ENCODE assay signal across 8 cellular contexts in the genomic region with DNA sequence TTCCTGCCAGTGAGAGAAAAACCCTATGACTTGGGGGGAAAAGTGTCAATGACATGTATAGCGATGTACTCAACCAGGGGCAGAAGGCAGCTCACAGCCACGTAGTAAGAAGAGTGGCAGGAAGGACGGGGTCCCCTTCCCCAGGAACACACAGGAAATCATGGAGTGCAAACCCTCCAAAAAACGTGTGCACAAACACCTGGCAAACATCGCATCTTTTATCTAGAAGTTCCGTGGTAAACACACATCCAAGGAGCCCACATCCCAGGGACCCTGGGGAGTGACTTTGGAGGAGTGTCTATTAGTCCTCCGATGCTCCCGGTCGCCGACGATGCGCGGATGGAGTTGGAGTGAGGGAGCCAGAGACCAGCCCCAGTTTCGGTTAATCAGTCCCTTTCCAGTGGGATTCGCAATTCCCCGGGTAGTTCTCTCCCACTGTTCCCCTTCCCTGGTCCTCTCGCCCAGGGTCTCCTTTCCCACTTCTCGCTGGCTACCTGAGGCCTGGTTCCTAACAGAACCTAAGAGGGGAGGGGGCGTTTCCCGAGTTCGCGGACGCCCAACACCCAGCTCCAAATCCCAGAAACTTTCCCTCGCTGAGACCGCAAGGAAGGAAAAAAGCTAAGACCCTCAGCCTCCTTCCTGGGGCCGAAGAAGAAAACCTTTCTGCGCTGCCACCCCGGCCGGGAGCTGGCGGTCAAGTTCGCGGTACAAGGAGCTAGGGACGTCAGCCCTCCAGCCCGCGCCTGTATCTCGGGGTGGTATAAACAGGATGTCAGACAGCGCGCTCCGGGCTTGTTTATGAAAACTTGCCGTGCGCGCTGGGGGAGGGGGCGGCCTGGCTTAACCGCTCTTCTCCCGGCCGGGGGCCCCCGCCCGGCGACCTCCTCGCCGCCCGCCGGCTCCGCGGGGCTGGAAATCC. TPM values are rescaled to one million over a fixed set of nuclear protein-coding genes. Genes with fewer than 3 reads are reported as not detected.
A peak's percentile ranks its signal among the peaks of the same experiment; 100 is the strongest.
DNase-seq lines count a peak whose midpoint lies in the region; ATAC-seq lines count a peak whose summit lies in the region.

No MANE protein-coding gene starts in this region.

- DNase-seq in DMS153 treated with DMSO at 0.1 percent for 48 hours (lab: John Stamatoyannopoulos, UW; ENCODE audit: unreplicated experiment) = peak; percentile 20
- DNase-seq in DMS153 (lab: John Stamatoyannopoulos, UW) = no peak
- peak; percentile 27 for DNase-seq in NCI-H345 (lab: John Stamatoyannopoulos, UW)
- peak in 2 of 3 experiments; percentile 35 to 36 for DNase-seq in activated CD8-positive, alpha-beta memory T cell treated with anti-CD3 and anti-CD28 coated beads for 48 hours (ENCODE audit: low read depth in 2 of 3, low spot score in 2 of 3)
- DNase-seq in stimulated activated CD8-positive, alpha-beta memory T cell treated with anti-CD3 and anti-CD28 coated beads, Interleukin-4, amount 100 ng/mL, for 24 hours (ENCODE audit: low read depth) = peak; percentile 47

- no peaks in the 10 kb centered on the region for H3K36me3 ChIP-seq in endocrine pancreas (ENCODE audit: control insufficient read depth, insufficient read depth, low read length)

- H3K4me3 ChIP-seq in endocrine pancreas (ENCODE audit: control insufficient read depth, insufficient read depth, low read length) (peak overlapping the region; percentile 87), mononuclear cell (ENCODE audit: low read length) (peak overlapping the region; percentile 98)

- H3K27me3 ChIP-seq in endocrine pancreas (ENCODE audit: control insufficient read depth, insufficient read depth, low read length) (no peaks in the 10 kb centered on the region), mononuclear cell (ENCODE audit: insufficient read depth, low read length) (no peaks in the 10 kb centered on the region)

- peaks cover 20% of the 10 kb centered on the region for H3K4me1 ChIP-seq in endocrine pancreas (ENCODE audit: control insufficient read depth, insufficient read depth, low read length)
- peaks cover 54% of the 10 kb centered on the region for H3K4me1 ChIP-seq in mononuclear cell (ENCODE audit: insufficient read depth, low read length)

- peak overlapping the region; percentile 93 for H3K9ac ChIP-seq in endocrine pancreas (ENCODE audit: control insufficient read depth, insufficient read depth, low read length)

- peak; percentile 43 for ATAC-seq in HG02798 (IDR thresholded peaks at IDR 0.05; ENCODE audit: poor library complexity, unreplicated experiment)

- no peaks in the 10 kb centered on the region for H3K9me3 ChIP-seq in endocrine pancreas (ENCODE audit: control insufficient read depth, low read length)
- no peaks in the 10 kb centered on the region for H3K9me3 ChIP-seq in mononuclear cell (ENCODE audit: low read depth, low read length)

RNA-seq across cellular contexts. Expression of gene JAK1, which starts 0.9 kb away (rescaled TPM):
- total RNA-seq in mononuclear cell = 345 TPM
